20 cellular contexts compared by ENCODE assay signal in genomic region chr19:58560921-58561320, GRCh38. TPM values are rescaled to one million over a fixed set of nuclear protein-coding genes. Genes with fewer than 3 reads are reported as not detected.
A peak's percentile ranks its signal among the peaks of the same experiment; 100 is the strongest.
DNase-seq lines count a peak whose midpoint lies in the region; ATAC-seq, FAIRE-seq and TF ChIP-seq lines count a peak whose summit lies in the region.
"Had no signal": no experiment of that assay in that cellular context is flagged by ENCODE, and none has a peak within 500 bp of the region (broad histone marks: within the 10 kb centered on the region; RNA-seq: fewer than 3 reads in every experiment).

No MANE protein-coding gene starts in this region.

- dilution Hi-C loops in IMR-90 (cut with HindIII; ENCODE audit: low sequenced_read_pairs, unreplicated experiment) = no loop called here

- H3K36me3 ChIP-seq in IMR-90 (ENCODE audit: control insufficient read depth, insufficient read depth, low read length) (peaks cover 10% of the 10 kb centered on the region; the same call in 1 of the 2 replicates), small intestine (ENCODE audit: control insufficient read depth in 2 of 2, insufficient read depth in 2 of 2, low read length in 2 of 2) (peaks cover 0 to 4% of the 10 kb centered on the region in 2 donors)

- CTCF ChIA-PET in activated CD4-positive, alpha-beta T cell treated with anti-CD3 and anti-CD28 coated beads, Interleukin-2, amount 10 ng/mL, durations not matched to agents 7 days and 5 days (lab: Charles Lee) = interaction anchor here (0.6 to 2.3 kb wide), 4 partner anchors 9 to 221 kb away, joined by 3 to 14 read pairs (median 4); partner anchors contain the start of gene MZF1
- CTCF ChIA-PET in activated CD4-positive, alpha-beta T cell treated with anti-CD3 and anti-CD28 coated beads for 36 hours (lab: Charles Lee) = interaction anchor here (0.6 to 2.1 kb wide), 3 partner anchors 21 to 181 kb away, joined by 3 to 10 read pairs (median 3); no protein-coding TSS in a partner anchor
- CTCF ChIA-PET in IMR-90 (lab: Yijun Ruan, JAX) = no interaction called here

- H3K4me3 Mint-ChIP-seq in activated CD4-positive, alpha-beta T cell treated with anti-CD3 and anti-CD28 coated beads, Interleukin-2, amount 10 ng/mL, durations not matched to agents 7 days and 5 days = peak overlapping the region; percentile 90
- no peak overlapping the region for H3K4me3 Mint-ChIP-seq in activated CD4-positive, alpha-beta T cell treated with anti-CD3 and anti-CD28 coated beads for 36 hours
- peak overlapping the region; percentile 86 for H3K4me3 Mint-ChIP-seq in activated naive CD8-positive, alpha-beta T cell treated with anti-CD3 and anti-CD28 coated beads, Interleukin-2, amount 10 ng/mL, durations not matched to agents 7 days and 5 days
- peak overlapping the region; percentile 99 for H3K4me3 Mint-ChIP-seq in nephron progenitor cell

- H2AK5ac ChIP-seq in IMR-90 (ENCODE audit: low read depth, low read length) = peak overlapping the region; percentile 30

- peaks cover 22% of the 10 kb centered on the region for H3K9me1 ChIP-seq in IMR-90 (ENCODE audit: insufficient read depth, low read length)

- H3K9me3 ChIP-seq in IMR-90 (ENCODE audit: control insufficient read depth, insufficient read depth, low read length) = no peaks in the 10 kb centered on the region
- no peaks in the 10 kb centered on the region for H3K9me3 ChIP-seq in small intestine (ENCODE audit: control insufficient read depth, low read depth)
- H3K9me3 ChIP-seq: A549, lower lobe of right lung had no signal

- peaks cover 68% of the 10 kb centered on the region for H3K4me1 Mint-ChIP-seq in activated CD4-positive, alpha-beta T cell treated with anti-CD3 and anti-CD28 coated beads, Interleukin-2, amount 10 ng/mL, durations not matched to agents 7 days and 5 days
- peaks cover 59% of the 10 kb centered on the region for H3K4me1 Mint-ChIP-seq in activated CD4-positive, alpha-beta T cell treated with anti-CD3 and anti-CD28 coated beads for 36 hours
- H3K4me1 Mint-ChIP-seq in activated naive CD8-positive, alpha-beta T cell treated with anti-CD3 and anti-CD28 coated beads, Interleukin-2, amount 10 ng/mL, durations not matched to agents 7 days and 5 days = peaks cover 42% of the 10 kb centered on the region
- H3K4me1 Mint-ChIP-seq in nephron progenitor cell = peaks cover 56% of the 10 kb centered on the region

- H3K27ac ChIP-seq in IMR-90 (ENCODE audit: insufficient read depth, low read length) (no peak overlapping the region), small intestine (ENCODE audit: low read depth in 1 of 2, low read length in 1 of 2) (no peak overlapping the region)
- H3K27ac ChIP-seq: cardiac muscle cell, foreskin keratinocyte, GM23248, lower lobe of right lung had no signal

- H2AK9ac ChIP-seq in IMR-90 (replicated peaks; ENCODE audit: low read depth, low read length, poor library complexity) = peak overlapping the region; percentile 88

- intact Hi-C loops in activated CD4-positive, alpha-beta T cell treated with anti-CD3 and anti-CD28 coated beads for 36 hours (cut with DNase I, micrococcal nuclease) = no loop called here
- intact Hi-C loops in IMR-90 (cut with micrococcal nuclease) = no loop called here

- no peak overlapping the region for H2AFZ ChIP-seq in IMR-90 (replicated peaks; ENCODE audit: low read length, poor library complexity)
- H2AFZ ChIP-seq: GM23248 had no signal

- H3K27me3 ChIP-seq in IMR-90 (ENCODE audit: control insufficient read depth, insufficient read depth, low read length) (no peaks in the 10 kb centered on the region), small intestine (ENCODE audit: control insufficient read depth in 2 of 2, insufficient read depth in 2 of 2, low read length in 2 of 2) (no peaks in the 10 kb centered on the region)
- H3K27me3 ChIP-seq: cardiac muscle cell had no signal

- BruUV-seq in IMR-90 (replicated peaks; lab: Mats Ljungman, UMichigan) = no TSS peak

- H3K23ac ChIP-seq in IMR-90 (ENCODE audit: low read depth, low read length) = no peak overlapping the region

- no peak overlapping the region for H4K5ac ChIP-seq in IMR-90 (ENCODE audit: low read depth, low read length)

- H3K4me3 ChIP-seq in IMR-90 (ENCODE audit: insufficient read depth, low read depth, low read length) = no peak overlapping the region
- no peak overlapping the region for H3K4me3 ChIP-seq in small intestine (ENCODE audit: low read depth in 1 of 2, low read length in 2 of 2)
- H3K4me3 ChIP-seq: cardiac muscle cell, GM23248 had no signal

- no peak for DNase-seq in activated CD4-positive, alpha-beta T cell treated with anti-CD3 and anti-CD28 coated beads, Interleukin-2, amount 10 ng/mL, durations not matched to agents 7 days and 5 days
- DNase-seq in activated CD4-positive, alpha-beta T cell treated with anti-CD3 and anti-CD28 coated beads for 36 hours = no peak
- no peak for DNase-seq in IMR-90
- no peak for DNase-seq in activated naive CD8-positive, alpha-beta T cell treated with anti-CD3 and anti-CD28 coated beads, Interleukin-2, amount 10 ng/mL, durations not matched to agents 7 days and 5 days
- no peak for DNase-seq in nephron progenitor cell
- no peak for DNase-seq in small intestine
- DNase-seq: foreskin keratinocyte, GM23248, lower lobe of right lung, NCI-H1417, NCI-H446, nucleus accumbens had no signal

- H4K20me1 ChIP-seq in IMR-90 (ENCODE audit: insufficient read depth, low read length) = peaks cover 12% of the 10 kb centered on the region

- FAIRE-seq in small intestine (lab: Jason Lieb, UNC) = no peak
- FAIRE-seq: A549, D721Med, endometrium, HepG2 had no signal

- H4K91ac ChIP-seq in IMR-90 (ENCODE audit: insufficient read depth, low read depth, low read length) = no peak overlapping the region

- no peak overlapping the region for H2BK120ac ChIP-seq in IMR-90 (ENCODE audit: low read depth, low read length)

- H3K4me2 ChIP-seq in IMR-90 (ENCODE audit: low read depth, low read length) = no peak overlapping the region

- in situ Hi-C loops in IMR-90 (cut with MboI; ENCODE audit: low sequenced_read_pairs) = no loop called here

- H4K8ac ChIP-seq in IMR-90 (ENCODE audit: low read depth in 2 of 2, low read length in 2 of 2) = no peak overlapping the region

- H2BK20ac ChIP-seq in IMR-90 (ENCODE audit: low read depth, low read length) = no peak overlapping the region

- no peak for ATAC-seq in activated CD4-positive, alpha-beta T cell treated with anti-CD3 and anti-CD28 coated beads for 36 hours
- ATAC-seq in IMR-90 (ENCODE audit: low read depth) (no peak), HG03432 (IDR thresholded peaks at IDR 0.05; ENCODE audit: unreplicated experiment) (no peak), GM19395 (IDR thresholded peaks at IDR 0.05; ENCODE audit: unreplicated experiment) (no peak)
- no peak for ATAC-seq in activated naive CD8-positive, alpha-beta T cell treated with anti-CD3 and anti-CD28 coated beads, Interleukin-2, amount 10 ng/mL, durations not matched to agents 7 days and 5 days (ENCODE audit: low read depth)
- ATAC-seq: A549; activated CD4-positive, CD25-positive, alpha-beta regulatory T cell treated with anti-CD3 and anti-CD28 coated beads, Interleukin-2, amount 50 U/mL, for 24 hours; foreskin keratinocyte; HepG2; lower lobe of right lung had no signal

- H3K79me1 ChIP-seq in IMR-90 (ENCODE audit: low read depth in 1 of 2, low read length in 2 of 2) = peaks cover 7 to 38% of the 10 kb centered on the region in 2 experiments

- no peaks in the 10 kb centered on the region for H3K27me3 Mint-ChIP-seq in activated CD4-positive, alpha-beta T cell treated with anti-CD3 and anti-CD28 coated beads, Interleukin-2, amount 10 ng/mL, durations not matched to agents 7 days and 5 days
- H3K27me3 Mint-ChIP-seq in activated CD4-positive, alpha-beta T cell treated with anti-CD3 and anti-CD28 coated beads for 36 hours = no peaks in the 10 kb centered on the region
- H3K27me3 Mint-ChIP-seq in activated naive CD8-positive, alpha-beta T cell treated with anti-CD3 and anti-CD28 coated beads, Interleukin-2, amount 10 ng/mL, durations not matched to agents 7 days and 5 days = no peaks in the 10 kb centered on the region
- H3K27me3 Mint-ChIP-seq in nephron progenitor cell (ENCODE audit: low read depth, poor library complexity) = peaks cover 10% of the 10 kb centered on the region

- H3K27ac Mint-ChIP-seq in activated CD4-positive, alpha-beta T cell treated with anti-CD3 and anti-CD28 coated beads, Interleukin-2, amount 10 ng/mL, durations not matched to agents 7 days and 5 days = peak overlapping the region; percentile 99
- no peak overlapping the region for H3K27ac Mint-ChIP-seq in activated CD4-positive, alpha-beta T cell treated with anti-CD3 and anti-CD28 coated beads for 36 hours
- H3K27ac Mint-ChIP-seq in activated naive CD8-positive, alpha-beta T cell treated with anti-CD3 and anti-CD28 coated beads, Interleukin-2, amount 10 ng/mL, durations not matched to agents 7 days and 5 days = peak overlapping the region; percentile 96
- no peak overlapping the region for H3K27ac Mint-ChIP-seq in nephron progenitor cell

- TF ChIP-seq POLR2A in IMR-90 (IDR thresholded peaks at IDR 0.05; ENCODE audit: low read depth, low read length) = no peak

- H3K4ac ChIP-seq in IMR-90 (ENCODE audit: low read depth, low read length) = no peak overlapping the region

- TF ChIP-seq RAD21 in IMR-90 (IDR thresholded peaks at IDR 0.05; ENCODE audit: low read length) = no peak

- no peak overlapping the region for H3K56ac ChIP-seq in IMR-90 (ENCODE audit: extremely low read depth, insufficient read depth, low read length)

- no peak overlapping the region for H3K18ac ChIP-seq in IMR-90 (ENCODE audit: low read depth, low read length)

- no peak overlapping the region for H2BK15ac ChIP-seq in IMR-90 (ENCODE audit: low read depth, low read length)

- peaks cover 38% of the 10 kb centered on the region for H3K36me3 Mint-ChIP-seq in activated CD4-positive, alpha-beta T cell treated with anti-CD3 and anti-CD28 coated beads, Interleukin-2, amount 10 ng/mL, durations not matched to agents 7 days and 5 days (ENCODE audit: low read depth)
- peaks cover 26% of the 10 kb centered on the region for H3K36me3 Mint-ChIP-seq in activated CD4-positive, alpha-beta T cell treated with anti-CD3 and anti-CD28 coated beads for 36 hours (ENCODE audit: low read depth)
- peaks cover 19% of the 10 kb centered on the region for H3K36me3 Mint-ChIP-seq in activated naive CD8-positive, alpha-beta T cell treated with anti-CD3 and anti-CD28 coated beads, Interleukin-2, amount 10 ng/mL, durations not matched to agents 7 days and 5 days
- H3K36me3 Mint-ChIP-seq in nephron progenitor cell (ENCODE audit: low read depth) = peaks cover 22% of the 10 kb centered on the region

- H3K14ac ChIP-seq in IMR-90 (replicated peaks; ENCODE audit: low read depth, low read length) = no peak overlapping the region

- H2BK5ac ChIP-seq in IMR-90 (ENCODE audit: low read depth, low read length, poor library complexity, severe bottlenecking) = no peak overlapping the region

- TF ChIP-seq CTCF in IMR-90 (conservative IDR thresholded peaks at IDR 0.05; ENCODE audit: low read depth, low read length) (no peak), nephron progenitor cell (IDR thresholded peaks at IDR 0.05) (no peak)

- POLR2A ChIA-PET in activated CD4-positive, alpha-beta T cell treated with anti-CD3 and anti-CD28 coated beads, Interleukin-2, amount 10 ng/mL, durations not matched to agents 7 days and 5 days (lab: Charles Lee) = interaction anchor here (1.5 kb wide), 1 partner anchor 15 kb away, joined by 3 read pairs; no protein-coding TSS in a partner anchor
- POLR2A ChIA-PET in activated CD4-positive, alpha-beta T cell treated with anti-CD3 and anti-CD28 coated beads for 36 hours (lab: Charles Lee) = interaction anchor here (2.2 to 2.4 kb wide), 2 partner anchors 15 to 17 kb away, joined by 9 to 12 read pairs; partner anchors contain the start of gene TRIM28
- POLR2A ChIA-PET in IMR-90 (lab: Charles Lee; ENCODE audit: unreplicated experiment) = no interaction called here
- POLR2A ChIA-PET in activated naive CD8-positive, alpha-beta T cell treated with anti-CD3 and anti-CD28 coated beads, Interleukin-2, amount 10 ng/mL, durations not matched to agents 7 days and 5 days (lab: Charles Lee) = interaction anchor here (1.7 to 5.9 kb wide), 6 partner anchors 10 to 41 kb away, joined by 4 to 50 read pairs (median 20); partner anchors contain the start of genes MZF1, TRIM28 and ZBTB45

- no peaks in the 10 kb centered on the region for H3K9me3 Mint-ChIP-seq in activated CD4-positive, alpha-beta T cell treated with anti-CD3 and anti-CD28 coated beads, Interleukin-2, amount 10 ng/mL, durations not matched to agents 7 days and 5 days
- H3K9me3 Mint-ChIP-seq in activated CD4-positive, alpha-beta T cell treated with anti-CD3 and anti-CD28 coated beads for 36 hours (ENCODE audit: low read depth) = no peaks in the 10 kb centered on the region
- no peaks in the 10 kb centered on the region for H3K9me3 Mint-ChIP-seq in activated naive CD8-positive, alpha-beta T cell treated with anti-CD3 and anti-CD28 coated beads, Interleukin-2, amount 10 ng/mL, durations not matched to agents 7 days and 5 days
- no peaks in the 10 kb centered on the region for H3K9me3 Mint-ChIP-seq in nephron progenitor cell

- H3K4me1 ChIP-seq in IMR-90 (ENCODE audit: control insufficient read depth, insufficient read depth, low read length) (peaks cover 23% of the 10 kb centered on the region), small intestine (ENCODE audit: control insufficient read depth in 2 of 2, insufficient read depth in 1 of 2, low read depth in 1 of 2, low read length in 1 of 2) (peaks cover 0 to 8% of the 10 kb centered on the region in 2 donors)
- H3K4me1 ChIP-seq: foreskin keratinocyte had no signal

- H3K9ac ChIP-seq in IMR-90 (ENCODE audit: low read depth, low read length) = no peak overlapping the region
- H3K9ac ChIP-seq: GM23248 had no signal

RNA-seq across cellular contexts. Expression of gene UBE2M, which starts 2.5 kb away (rescaled TPM):
- total RNA-seq in activated CD4-positive, alpha-beta T cell treated with anti-CD3 and anti-CD28 coated beads, Interleukin-2, amount 10 ng/mL, durations not matched to agents 7 days and 5 days = 10 to 100 TPM; 82.8 to 96.0 TPM
- 100 to 1,000 TPM; 115 to 138 TPM for total RNA-seq in activated CD4-positive, alpha-beta T cell treated with anti-CD3 and anti-CD28 coated beads for 36 hours
- 55.9 and 63.0 TPM in 2 replicates for total RNA-seq in IMR-90 (2012; rRNA removed)
- polyA plus RNA-seq in IMR-90 (2012; rRNA removed) (66.6 and 72.5 TPM in 2 replicates), small intestine (10 to 100 TPM; 42.7 to 53.4 (median 45.7) TPM)
- polyA plus RNA-seq in IMR-90 (2012; cell fraction: cytosol; rRNA removed) = 55.0 and 72.6 TPM in 2 replicates
- polyA plus RNA-seq in IMR-90 (2012; cell fraction: nucleus; rRNA removed; ENCODE audit: low replicate concordance) = 82.7 and 116 TPM in 2 replicates
- 10 to 100 TPM; 79.5 to 81.2 TPM for total RNA-seq in activated naive CD8-positive, alpha-beta T cell treated with anti-CD3 and anti-CD28 coated beads, Interleukin-2, amount 10 ng/mL, durations not matched to agents 7 days and 5 days

RNA-seq across cellular contexts. Expression of gene CHMP2A, which starts 6.0 kb away (rescaled TPM):
- total RNA-seq in activated CD4-positive, alpha-beta T cell treated with anti-CD3 and anti-CD28 coated beads, Interleukin-2, amount 10 ng/mL, durations not matched to agents 7 days and 5 days = 100 to 1,000 TPM; 128 to 137 TPM
- total RNA-seq in activated CD4-positive, alpha-beta T cell treated with anti-CD3 and anti-CD28 coated beads for 36 hours = 100 to 1,000 TPM; 101 to 107 TPM
- 105 and 128 TPM in 2 replicates for total RNA-seq in IMR-90 (2012; rRNA removed)
- polyA plus RNA-seq in IMR-90 (2012; rRNA removed) (183 and 202 TPM in 2 replicates), small intestine (100 to 1,000 TPM; 165 to 384 (median 304) TPM)
- 206 and 255 TPM in 2 replicates for polyA plus RNA-seq in IMR-90 (2012; cell fraction: cytosol; rRNA removed)
- 88.8 and 142 TPM in 2 replicates for polyA plus RNA-seq in IMR-90 (2012; cell fraction: nucleus; rRNA removed; ENCODE audit: low replicate concordance)
- 100 to 1,000 TPM in 1 of 2 experiments, 10 to 100 TPM in 1; 99.0 to 111 TPM for total RNA-seq in activated naive CD8-positive, alpha-beta T cell treated with anti-CD3 and anti-CD28 coated beads, Interleukin-2, amount 10 ng/mL, durations not matched to agents 7 days and 5 days

RNA-seq across cellular contexts. Expression of gene MZF1, which starts 12.2 kb away (rescaled TPM):
- 10 to 100 TPM; 28.6 to 33.1 TPM for total RNA-seq in activated CD4-positive, alpha-beta T cell treated with anti-CD3 and anti-CD28 coated beads, Interleukin-2, amount 10 ng/mL, durations not matched to agents 7 days and 5 days
- total RNA-seq in activated CD4-positive, alpha-beta T cell treated with anti-CD3 and anti-CD28 coated beads for 36 hours = 10 to 100 TPM; 14.3 to 15.0 TPM
- total RNA-seq in IMR-90 (2012; rRNA removed) = 3.4 and 3.6 TPM in 2 replicates
- polyA plus RNA-seq in IMR-90 (2012; rRNA removed) = 15.0 and 17.1 TPM in 2 replicates
- polyA plus RNA-seq in IMR-90 (2012; cell fraction: cytosol; rRNA removed) = 4.3 and 11.4 TPM in 2 replicates
- 136 and 263 TPM in 2 replicates for polyA plus RNA-seq in IMR-90 (2012; cell fraction: nucleus; rRNA removed; ENCODE audit: low replicate concordance)
- total RNA-seq in activated naive CD8-positive, alpha-beta T cell treated with anti-CD3 and anti-CD28 coated beads, Interleukin-2, amount 10 ng/mL, durations not matched to agents 7 days and 5 days = 10 to 100 TPM; 31.3 to 31.7 TPM
- 10 to 100 TPM; 17.5 to 64.0 (median 25.7) TPM for polyA plus RNA-seq in small intestine

RNA-seq across cellular contexts. Expression of gene TRIM28, which starts 17.1 kb away (rescaled TPM):
- 100 to 1,000 TPM; 457 to 560 TPM for total RNA-seq in activated CD4-positive, alpha-beta T cell treated with anti-CD3 and anti-CD28 coated beads, Interleukin-2, amount 10 ng/mL, durations not matched to agents 7 days and 5 days
- 100 to 1,000 TPM; 481 to 758 TPM for total RNA-seq in activated CD4-positive, alpha-beta T cell treated with anti-CD3 and anti-CD28 coated beads for 36 hours
- 313 and 349 TPM in 2 replicates for total RNA-seq in IMR-90 (2012; rRNA removed)
- polyA plus RNA-seq in IMR-90 (2012; rRNA removed) = 465 and 964 TPM in 2 replicates
- polyA plus RNA-seq in IMR-90 (2012; cell fraction: cytosol; rRNA removed) = 339 TPM in 2 replicates
- 522 and 1,051 TPM in 2 replicates for polyA plus RNA-seq in IMR-90 (2012; cell fraction: nucleus; rRNA removed; ENCODE audit: low replicate concordance)
- 100 to 1,000 TPM; 409 to 412 TPM for total RNA-seq in activated naive CD8-positive, alpha-beta T cell treated with anti-CD3 and anti-CD28 coated beads, Interleukin-2, amount 10 ng/mL, durations not matched to agents 7 days and 5 days
- 100 to 1,000 TPM; 151 to 200 (median 155) TPM for polyA plus RNA-seq in small intestine

RNA-seq across cellular contexts. Expression of gene ZBTB45, which starts 41.3 kb away (rescaled TPM):
- total RNA-seq in activated CD4-positive, alpha-beta T cell treated with anti-CD3 and anti-CD28 coated beads, Interleukin-2, amount 10 ng/mL, durations not matched to agents 7 days and 5 days = 10 to 100 TPM; 17.9 to 19.9 TPM
- 10 to 100 TPM; 10.1 to 11.1 TPM for total RNA-seq in activated CD4-positive, alpha-beta T cell treated with anti-CD3 and anti-CD28 coated beads for 36 hours
- 1.4 TPM in 2 replicates for total RNA-seq in IMR-90 (2012; rRNA removed)
- polyA plus RNA-seq in IMR-90 (2012; rRNA removed) = 9.7 and 13.5 TPM in 2 replicates
- polyA plus RNA-seq in IMR-90 (2012; cell fraction: cytosol; rRNA removed) = 9.5 and 13.5 TPM in 2 replicates
- polyA plus RNA-seq in IMR-90 (2012; cell fraction: nucleus; rRNA removed; ENCODE audit: low replicate concordance) = 13.1 and 26.4 TPM in 2 replicates
- 10 to 100 TPM; 18.9 to 19.5 TPM for total RNA-seq in activated naive CD8-positive, alpha-beta T cell treated with anti-CD3 and anti-CD28 coated beads, Interleukin-2, amount 10 ng/mL, durations not matched to agents 7 days and 5 days
- polyA plus RNA-seq in small intestine = 1 to 10 TPM; 4.7 to 7.9 (median 5.9) TPM

Comparison
In these comparisons a context has a peak if more than half of its experiments do, and no peak if none do; other contexts are left out.
1. H3K27ac Mint-ChIP-seq: peak in activated CD4-positive, alpha-beta T cell treated with anti-CD3 and anti-CD28 coated beads, Interleukin-2, amount 10 ng/mL, durations not matched to agents 7 days and 5 days (single experiment) and activated naive CD8-positive, alpha-beta T cell treated with anti-CD3 and anti-CD28 coated beads, Interleukin-2, amount 10 ng/mL, durations not matched to agents 7 days and 5 days (single experiment); none in activated CD4-positive, alpha-beta T cell treated with anti-CD3 and anti-CD28 coated beads for 36 hours (single experiment) and nephron progenitor cell (single experiment).